10 cellular contexts compared by ENCODE assay signal in genomic region chr3:150232992-150233451, GRCh38.
A peak's percentile ranks its signal among the peaks of the same experiment; 100 is the strongest.
DNase-seq lines count a peak whose midpoint lies in the region; ATAC-seq and TF ChIP-seq lines count a peak whose summit lies in the region.
"Had no signal": no experiment of that assay in that cellular context is flagged by ENCODE, and none has a peak within 500 bp of the region (broad histone marks: within the 10 kb centered on the region; RNA-seq: fewer than 3 reads in every experiment).

No MANE protein-coding gene starts in this region.

- no peak for ATAC-seq in HG03135 (IDR thresholded peaks at IDR 0.05; ENCODE audit: unreplicated experiment)

- H3K9me3 ChIP-seq in tibial artery, result no peaks in the 10 kb centered on the region

- in situ Hi-C loops in astrocyte of the cerebellum (cut with HindIII; ENCODE audit: low sequenced_read_pairs), result no loop called here

- intact Hi-C loops in tibial artery (cut with DNase I; ENCODE audit: low total_unique reads), result no loop called here

- no peak for TF ChIP-seq CTCF in astrocyte of the cerebellum (IDR thresholded peaks at IDR 0.05; ENCODE audit: low read depth, low read length, missing control alignments)
- no peak for TF ChIP-seq CTCF in tibial artery (IDR thresholded peaks at IDR 0.05)

- DNase-seq in DMS53 (lab: John Stamatoyannopoulos, UW) (peak; percentile 35), DMS53 treated with DMSO at 0.1 percent for 48 hours (lab: John Stamatoyannopoulos, UW; ENCODE audit: unreplicated experiment) (no peak), astrocyte of the cerebellum (ENCODE audit: low read depth) (peak; percentile 66), iris pigment epithelial cell (ENCODE audit: low read depth) (peak; percentile 42), tibial artery (no peak), mesenteric fat pad (ENCODE audit: low spot score) (no peak), NCI-H510A (lab: John Stamatoyannopoulos, UW) (no peak)
- DNase-seq: 8988T, NCI-H524 had no signal

- H3K4me3 ChIP-seq in astrocyte of the cerebellum (ENCODE audit: low read depth, low read length), result no peak overlapping the region
- no peak overlapping the region for H3K4me3 ChIP-seq in tibial artery

- no peaks in the 10 kb centered on the region for H3K27me3 ChIP-seq in tibial artery

- H3K4me1 ChIP-seq in tibial artery, result peaks cover 5 to 46% (median 33%) of the 10 kb centered on the region in 4 donors

- peak overlapping the region; percentile 25 to 26 for H3K27ac ChIP-seq in tibial artery

- no peaks in the 10 kb centered on the region for H3K36me3 ChIP-seq in tibial artery

Comparison
In these comparisons a context has a peak if more than half of its experiments do, and no peak if none do; other contexts are left out.
1. DNase-seq: peak in DMS53 (single experiment), astrocyte of the cerebellum (single experiment) and iris pigment epithelial cell (single experiment); none in DMS53 treated with DMSO at 0.1 percent for 48 hours (single experiment), tibial artery (0 of 2), mesenteric fat pad (single experiment) and NCI-H510A (single experiment).